Comparison of ENCODE assay signal across 11 cellular contexts in the genomic region with DNA sequence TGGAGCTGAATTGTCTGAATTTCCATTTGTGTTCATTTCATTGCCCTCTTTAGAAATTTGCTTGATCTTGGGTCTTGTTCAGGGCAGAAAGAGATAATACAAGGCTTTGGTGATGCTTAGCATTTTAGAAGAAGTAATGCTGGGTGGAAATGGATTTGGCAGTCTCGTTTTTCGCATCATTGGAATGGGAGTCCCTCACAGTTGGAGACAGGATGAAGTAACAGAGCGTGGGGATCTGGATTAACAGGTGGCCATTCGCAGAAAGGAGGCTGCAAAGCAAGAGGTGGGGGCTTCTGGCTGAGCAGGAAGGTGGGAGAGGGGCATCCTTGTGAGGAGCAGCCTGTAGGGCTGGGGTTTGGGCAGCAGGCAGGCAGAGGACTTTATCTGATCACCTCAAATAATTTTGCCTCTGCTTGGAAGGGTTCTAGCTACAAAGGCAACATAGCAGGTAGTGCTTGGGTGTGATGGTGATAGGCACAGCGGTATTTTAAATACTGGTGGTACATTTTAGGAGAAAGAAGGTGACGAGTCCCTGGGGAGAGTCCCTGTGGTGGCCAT. TPM values are rescaled to one million over a fixed set of nuclear protein-coding genes. Genes with fewer than 3 reads are reported as not detected.
DNase-seq lines count a peak whose midpoint lies in the region; ATAC-seq and TF ChIP-seq lines count a peak whose summit lies in the region.
"Had no signal": no experiment of that assay in that cellular context is flagged by ENCODE, and none has a peak within 500 bp of the region (broad histone marks: within the 10 kb centered on the region; RNA-seq: fewer than 3 reads in every experiment).

No MANE protein-coding gene starts in this region.

- in situ Hi-C loops in Panc1 (cut with HindIII; ENCODE audit: low pct_unique_long_range_greater_than_20kb, low sequenced_read_pairs) = no loop called here

- peaks cover 1% of the 10 kb centered on the region for H3K27me3 Mint-ChIP-seq in activated CD4-positive, alpha-beta T cell treated with anti-CD3 and anti-CD28 coated beads, Interleukin-2, amount 10 ng/mL, durations not matched to agents 24 days and 14 days
- no peaks in the 10 kb centered on the region for H3K27me3 Mint-ChIP-seq in endodermal cell (ENCODE audit: insufficient read depth)

- no peak overlapping the region for H3K4me3 ChIP-seq in Panc1 (ENCODE audit: low read depth in 2 of 2, low read length in 2 of 2)
- H3K4me3 ChIP-seq in endodermal cell (ENCODE audit: low read length) = no peak overlapping the region
- H3K4me3 ChIP-seq in esophagus muscularis mucosa = no peak overlapping the region
- H3K4me3 ChIP-seq: thoracic aorta had no signal

- H3K4me1 ChIP-seq in Panc1 (ENCODE audit: control insufficient read depth, insufficient read depth, low read length) = peaks cover 23% of the 10 kb centered on the region
- peaks cover 12% of the 10 kb centered on the region for H3K4me1 ChIP-seq in endodermal cell (ENCODE audit: control insufficient read depth, insufficient read depth, low read length)
- peaks cover 21 to 45% (median 31%) of the 10 kb centered on the region in 4 donors for H3K4me1 ChIP-seq in esophagus muscularis mucosa

- intact Hi-C loops in activated CD4-positive, alpha-beta T cell treated with anti-CD3 and anti-CD28 coated beads, Interleukin-2, amount 10 ng/mL, durations not matched to agents 24 days and 14 days (cut with micrococcal nuclease) = loop anchor here (1.0 to 10.0 kb wide), 6 partner anchors 17 to 572 kb away; a partner anchor contains a TSS
- intact Hi-C loops in Panc1 (cut with micrococcal nuclease; ENCODE audit: unreplicated experiment) (no loop called here), esophagus muscularis mucosa (cut with DNase I) (no loop called here)

- BruUV-seq in Panc1 (replicated peaks; lab: Mats Ljungman, UMichigan) = no TSS peak

- CTCF ChIA-PET in Panc1 (lab: Charles Lee) = no interaction called here

- H3K36me3 Mint-ChIP-seq in activated CD4-positive, alpha-beta T cell treated with anti-CD3 and anti-CD28 coated beads, Interleukin-2, amount 10 ng/mL, durations not matched to agents 24 days and 14 days (ENCODE audit: low read depth) = peaks cover 14% of the 10 kb centered on the region
- no peaks in the 10 kb centered on the region for H3K36me3 Mint-ChIP-seq in endodermal cell (ENCODE audit: low read depth)

- peak overlapping the region; percentile 61 for H3K4me3 Mint-ChIP-seq in activated CD4-positive, alpha-beta T cell treated with anti-CD3 and anti-CD28 coated beads, Interleukin-2, amount 10 ng/mL, durations not matched to agents 24 days and 14 days
- H3K4me3 Mint-ChIP-seq in endodermal cell = no peak overlapping the region
- H3K4me3 Mint-ChIP-seq: neural crest cell had no signal

- no peaks in the 10 kb centered on the region for H3K9me3 Mint-ChIP-seq in activated CD4-positive, alpha-beta T cell treated with anti-CD3 and anti-CD28 coated beads, Interleukin-2, amount 10 ng/mL, durations not matched to agents 24 days and 14 days
- H3K9me3 Mint-ChIP-seq in endodermal cell = no peaks in the 10 kb centered on the region
- H3K9me3 Mint-ChIP-seq: neural crest cell had no signal

- H3K9ac ChIP-seq in endodermal cell (ENCODE audit: extremely low read depth, low read length, poor library complexity, severe bottlenecking) = no peak overlapping the region

- no peaks in the 10 kb centered on the region for H3K9me3 ChIP-seq in Panc1 (ENCODE audit: control insufficient read depth, insufficient read depth, low read depth, low read length)
- no peaks in the 10 kb centered on the region for H3K9me3 ChIP-seq in endodermal cell (ENCODE audit: control insufficient read depth, low read length)
- H3K9me3 ChIP-seq in esophagus muscularis mucosa = no peaks in the 10 kb centered on the region
- H3K9me3 ChIP-seq: thoracic aorta had no signal

- no peak for DNase-seq in activated CD4-positive, alpha-beta T cell treated with anti-CD3 and anti-CD28 coated beads, Interleukin-2, amount 10 ng/mL, durations not matched to agents 24 days and 14 days
- no peak for DNase-seq in activated CD4-positive, alpha-beta T cell treated with anti-CD3 and anti-CD28 coated beads, Interleukin-2, amount 50 U/mL, for 4 hours
- no peak for DNase-seq in Panc1 (ENCODE audit: low read depth, low spot score)
- no peak for DNase-seq in endodermal cell
- no peak for DNase-seq in stimulated activated naive CD8-positive, alpha-beta T cell treated with anti-CD3 and anti-CD28 coated beads, Interleukin-15, Interleukin-2, amounts not matched to agents 100 U/mL and 50 U/mL, for 24 hours
- DNase-seq in iPS-NIHi11 (ENCODE audit: low spot score) = no peak
- DNase-seq in esophagus muscularis mucosa (ENCODE audit: extremely low spot score) = no peak
- DNase-seq: NCI-H1417 had no signal

- no peak for TF ChIP-seq CTCF in Panc1 (IDR thresholded peaks at IDR 0.05)
- no peak for TF ChIP-seq CTCF in endodermal cell (conservative IDR thresholded peaks at IDR 0.05)
- no peak for TF ChIP-seq CTCF in esophagus muscularis mucosa (IDR thresholded peaks at IDR 0.05)

- H3K27ac Mint-ChIP-seq in activated CD4-positive, alpha-beta T cell treated with anti-CD3 and anti-CD28 coated beads, Interleukin-2, amount 10 ng/mL, durations not matched to agents 24 days and 14 days = peak overlapping the region; percentile 95
- peak overlapping the region; percentile 2 for H3K27ac Mint-ChIP-seq in endodermal cell

- H3K36me3 ChIP-seq in Panc1 (ENCODE audit: control insufficient read depth, insufficient read depth, low read length) = no peaks in the 10 kb centered on the region
- H3K36me3 ChIP-seq in endodermal cell (ENCODE audit: control insufficient read depth, insufficient read depth, low read length) = no peaks in the 10 kb centered on the region
- H3K36me3 ChIP-seq in esophagus muscularis mucosa = no peaks in the 10 kb centered on the region
- H3K36me3 ChIP-seq: thoracic aorta had no signal

- ATAC-seq in Panc1 = no peak
- ATAC-seq in stimulated activated naive CD8-positive, alpha-beta T cell treated with anti-CD3 and anti-CD28 coated beads, Interleukin-15, Interleukin-2, amounts not matched to agents 100 U/mL and 50 U/mL, for 24 hours = peak; percentile 65
- no peak for ATAC-seq in GM19324 (IDR thresholded peaks at IDR 0.05; ENCODE audit: low FRiP score, unreplicated experiment)

- peaks cover 84% of the 10 kb centered on the region for H3K4me1 Mint-ChIP-seq in activated CD4-positive, alpha-beta T cell treated with anti-CD3 and anti-CD28 coated beads, Interleukin-2, amount 10 ng/mL, durations not matched to agents 24 days and 14 days
- H3K4me1 Mint-ChIP-seq in endodermal cell = peaks cover 38% of the 10 kb centered on the region

- no peak for TF ChIP-seq EP300 in esophagus muscularis mucosa (IDR thresholded peaks at IDR 0.05)

- no peak for TF ChIP-seq POLR2A in esophagus muscularis mucosa (IDR thresholded peaks at IDR 0.05; ENCODE audit: low read depth)

- POLR2A ChIA-PET in Panc1 (lab: Charles Lee) = no interaction called here

- H3K27ac ChIP-seq in Panc1 (ENCODE audit: low read length) (peak overlapping the region; percentile 19; the same call in 1 of the 2 replicates), endodermal cell (ENCODE audit: low read depth, low read length) (no peak overlapping the region), esophagus muscularis mucosa (replicated peaks in 1 of 4) (no peak overlapping the region)
- H3K27ac ChIP-seq: thoracic aorta had no signal

- 70 to 75% methylated on average over 5 to 6 of the region's 6 CpGs for WGBS in endodermal cell (ENCODE audit: insufficient coverage in 1 of 2, insufficient read length in 1 of 2), 2 experiments
- 92% methylated on average over 6 of the region's 6 CpGs for WGBS in esophagus muscularis mucosa

- H3K27me3 ChIP-seq in Panc1 (ENCODE audit: control insufficient read depth, insufficient read depth, low read length) (no peaks in the 10 kb centered on the region), endodermal cell (ENCODE audit: control insufficient read depth, insufficient read depth, low read length, poor library complexity, severe bottlenecking) (no peaks in the 10 kb centered on the region), esophagus muscularis mucosa (no peaks in the 10 kb centered on the region)

RNA-seq across cellular contexts. Expression of a gene that starts 17.0 kb away (rescaled TPM):
- total RNA-seq in activated CD4-positive, alpha-beta T cell treated with anti-CD3 and anti-CD28 coated beads, Interleukin-2, amount 10 ng/mL, durations not matched to agents 24 days and 14 days = 104 TPM in 2 replicates
- total RNA-seq in Panc1 (2021; ENCODE audit: unreplicated experiment) = 21.7 TPM
- 12.7 TPM for polyA plus RNA-seq in Panc1 (2012; ENCODE audit: insufficient read length)
- total RNA-seq in endodermal cell = 10 to 100 TPM; 33.7 to 46.3 TPM
- polyA plus RNA-seq in endodermal cell (2013, experiment 1 of 2) = 18.3 TPM
- polyA plus RNA-seq in endodermal cell (2013, experiment 2 of 2) = 18.3 TPM
- total RNA-seq in esophagus muscularis mucosa = 10 to 100 TPM; 13.3 to 18.9 (median 13.7) TPM
